28 cellular contexts compared by ENCODE assay signal in genomic region chr9:77661696-77662095, GRCh38. TPM values are rescaled to one million over a fixed set of nuclear protein-coding genes. Genes with fewer than 3 reads are reported as not detected.
"Had no signal": no experiment of that assay in that cellular context is flagged by ENCODE, and none has a peak within 500 bp of the region (broad histone marks: within the 10 kb centered on the region; RNA-seq: fewer than 3 reads in every experiment).

No MANE protein-coding gene starts in this region.

- H3K4me3 ChIP-seq: breast epithelium, SK-N-MC had no signal

- H3K9me3 Mint-ChIP-seq: activated naive CD4-positive, alpha-beta T cell treated with anti-CD3 and anti-CD28 coated beads, Interleukin-2, amount 50 U/mL, for 24 hours; T-cell had no signal

- DNase-seq: activated CD4-positive, alpha-beta T cell treated with anti-CD3 and anti-CD28 coated beads for 48 hours; activated CD4-positive, alpha-beta T cell treated with anti-CD3 and anti-CD28 coated beads, Interleukin-2, amount 50 U/mL, for 4 hours; activated CD4-positive, CD25-positive, alpha-beta regulatory T cell treated with anti-CD3 and anti-CD28 coated beads, Interleukin-2, amount 50 U/mL, for 72 hours; activated CD8-positive, alpha-beta memory T cell treated with anti-CD3 and anti-CD28 coated beads, Interleukin-2, amount 50 U/mL, for 48 hours; activated CD8-positive, alpha-beta T cell treated with anti-CD3 and anti-CD28 coated beads, Interleukin-2, amount 10 ng/mL, durations not matched to agents 7 days and 5 days; activated naive CD4-positive, alpha-beta T cell; activated T-cell treated with anti-CD3 and anti-CD28 coated beads, Interleukin-2, amount 50 U/mL, for 1 hour; aorta; central memory CD4-positive, alpha-beta T cell; Kasumi-1; NCI-H1048; NCI-H1417; NCI-H1694 treated with DMSO at 0.1 percent for 48 hours; NCI-H2029 treated with DMSO at 0.1 percent for 48 hours; NCI-H345; NCI-H510A; NCI-H526 treated with DMSO at 0.1 percent for 48 hours; NCI-H82; NK-92 treated with Interleukin-12 subunit alpha and Interleukin-12 subunit beta, amount 100 ng/mL, for 24 hours; OCI-M1; RPMI8226; T-cell had no signal

- H3K4me1 Mint-ChIP-seq: activated naive CD4-positive, alpha-beta T cell treated with anti-CD3 and anti-CD28 coated beads, Interleukin-2, amount 50 U/mL, for 24 hours; T-cell had no signal

- ATAC-seq: activated CD8-positive, alpha-beta T cell treated with anti-CD3 and anti-CD28 coated beads, Interleukin-2, amount 10 ng/mL, durations not matched to agents 7 days and 5 days; Panc1; Right ventricle myocardium inferior; T-cell had no signal

- H3K4me3 Mint-ChIP-seq: activated CD8-positive, alpha-beta T cell treated with anti-CD3 and anti-CD28 coated beads, Interleukin-2, amount 10 ng/mL, durations not matched to agents 7 days and 5 days; activated naive CD4-positive, alpha-beta T cell treated with anti-CD3 and anti-CD28 coated beads, Interleukin-2, amount 50 U/mL, for 24 hours; T-cell had no signal

- H3K36me3 Mint-ChIP-seq: activated naive CD4-positive, alpha-beta T cell treated with anti-CD3 and anti-CD28 coated beads, Interleukin-2, amount 50 U/mL, for 24 hours; T-cell had no signal

- H3K27ac Mint-ChIP-seq: activated CD8-positive, alpha-beta T cell treated with anti-CD3 and anti-CD28 coated beads, Interleukin-2, amount 10 ng/mL, durations not matched to agents 7 days and 5 days; activated naive CD4-positive, alpha-beta T cell treated with anti-CD3 and anti-CD28 coated beads, Interleukin-2, amount 50 U/mL, for 24 hours; T-cell had no signal

RNA-seq across cellular contexts. Expression of gene GNA14, which starts 13.6 kb away (rescaled TPM):
- total RNA-seq: activated CD8-positive, alpha-beta T cell treated with anti-CD3 and anti-CD28 coated beads, Interleukin-2, amount 10 ng/mL, durations not matched to agents 7 days and 5 days; T-cell; T-helper 2 cell treated with Interferon-gamma antibody and Interleukin-4, amounts not matched to agents 100 ng/mL and 5 ng/mL, for 36 hours had no signal
